Comparison of ENCODE assay signal across 10 cellular contexts in genomic region chr20:47125553-47126373, GRCh38.
DNase-seq lines count a peak whose midpoint lies in the region; TF ChIP-seq lines count a peak whose summit lies in the region.
"Had no signal": no experiment of that assay in that cellular context is flagged by ENCODE, and none has a peak within 500 bp of the region (broad histone marks: within the 10 kb centered on the region; RNA-seq: fewer than 3 reads in every experiment).

No MANE protein-coding gene starts in this region.

- no peaks in the 10 kb centered on the region for H3K9me3 ChIP-seq in spleen

- H3K27me3 ChIP-seq in spleen (replicated peaks in 1 of 7): peaks cover 0 to 37% (median 0%) of the 10 kb centered on the region in 7 donors

- WGBS in spleen, 5 donors: 68 to 71% (median 71%) methylated on average over 15 of the region's 15 CpGs

- H3K4me3 ChIP-seq in spleen: no peak overlapping the region

- POLR2A ChIA-PET in RWPE1 (lab: Yijun Ruan, JAX; ENCODE audit: low non-redundant PET): interaction anchor here (0.9 to 1.2 kb wide), 2 partner anchors 176 to 192 kb away, joined by 3 to 4 read pairs; no protein-coding TSS in a partner anchor

- no peak for TF ChIP-seq POLR2A in spleen (IDR thresholded peaks at IDR 0.05)

- peak; percentile 30 for DNase-seq in ELR (ENCODE audit: low read depth)
- DNase-seq in RWPE1 (ENCODE audit: low spot score): peak; percentile 93
- peak; percentile 36 for DNase-seq in glomerular visceral epithelial cell (ENCODE audit: extremely low spot score)
- peak; percentile 82 for DNase-seq in renal cortical epithelial cell (ENCODE audit: low read depth)
- DNase-seq in activated CD8-positive, alpha-beta memory T cell treated with anti-CD3 and anti-CD28 coated beads, Interleukin-2, amount 50 U/mL, for 48 hours: no peak
- no peak for DNase-seq in GM13976 (ENCODE audit: low spot score)
- DNase-seq in spleen: no peak
- no peak for DNase-seq in NCI-H1694 treated with DMSO at 0.1 percent for 48 hours (lab: John Stamatoyannopoulos, UW)
- DNase-seq: DMS79, SHP77 treated with DMSO at 0.1 percent for 48 hours had no signal

- intact Hi-C loops in spleen (cut with DNase I; ENCODE audit: low total_unique reads): no loop called here

- peaks cover 0 to 25% (median 6%) of the 10 kb centered on the region in 6 donors for H3K4me1 ChIP-seq in spleen

- CTCF ChIA-PET in RWPE1 (lab: Yijun Ruan, JAX): interaction anchor here (0.5 to 2.3 kb wide), 17 partner anchors 17 to 1112 kb away, joined by 3 to 12 read pairs (median 4); no protein-coding TSS in a partner anchor

- TF ChIP-seq CTCF in RWPE1 (conservative IDR thresholded peaks at IDR 0.05; ENCODE audit: low read depth) (no peak), GM13976 (IDR thresholded peaks at IDR 0.05; ENCODE audit: borderline replicate concordance, control extremely low read depth, extremely low read depth, insufficient read depth, missing control alignments) (no peak), spleen (IDR thresholded peaks at IDR 0.05 in 8 of 11, conservative IDR thresholded peaks at IDR 0.05 in 3 of 11) (no peak)

- in situ Hi-C loops in GM13976 (cut with MboI; ENCODE audit: low sequenced_read_pairs, unreplicated experiment): no loop called here

- H3K36me3 ChIP-seq in spleen: no peaks in the 10 kb centered on the region

- H3K27ac ChIP-seq in RWPE1: peak overlapping the region; percentile 98
- peak overlapping the region in 4 of 8 donors; percentile 61 to 91 (median 85) for H3K27ac ChIP-seq in spleen

Comparison
In these comparisons a context has a peak if more than half of its experiments do, and no peak if none do; other contexts are left out.
1. DNase-seq: peak in ELR (single experiment), RWPE1 (single experiment), glomerular visceral epithelial cell (single experiment) and renal cortical epithelial cell (single experiment); none in activated CD8-positive, alpha-beta memory T cell treated with anti-CD3 and anti-CD28 coated beads, Interleukin-2, amount 50 U/mL, for 48 hours (single experiment), GM13976 (single experiment), spleen (single experiment) and NCI-H1694 treated with DMSO at 0.1 percent for 48 hours (single experiment).